In genomic region chr2:85611705-85612587, GRCh38 we compare ENCODE assay signal across 1 cellular context.
A peak's percentile ranks its signal among the peaks of the same experiment; 100 is the strongest.
TF ChIP-seq lines count a peak whose summit lies in the region.

TSS of gene C2orf68 (minus strand) at chr2:85612066. CDS start at chr2:85611984, 82 bp downstream.

TF ChIP-seq in SK-N-SH, 30 proteins besides CTCF, POLR2A, EP300 and RAD21 (continued from another document):
- no peak for TF ChIP-seq USF2 (IDR thresholded peaks at IDR 0.05; ENCODE audit: borderline replicate concordance, low read depth, low read length)
- peak; percentile 77 for TF ChIP-seq ELF1 (IDR thresholded peaks at IDR 0.05)
- TF ChIP-seq YY1 (IDR thresholded peaks at IDR 0.05; ENCODE audit: low read depth): peak; percentile 40; the same call in 1 of the 2 replicates
- no peak for TF ChIP-seq RFX5 (IDR thresholded peaks at IDR 0.05; ENCODE audit: low read length)
- TF ChIP-seq NFIC (IDR thresholded peaks at IDR 0.05; ENCODE audit: borderline replicate concordance): no peak
- no peak for TF ChIP-seq CHD2 (IDR thresholded peaks at IDR 0.05; ENCODE audit: low read length, partially characterized antibody)
- TF ChIP-seq RXRA (IDR thresholded peaks at IDR 0.05; ENCODE audit: borderline replicate concordance, low read depth): no peak
- peak; percentile 52; the same call in 1 of the 2 replicates for TF ChIP-seq SIN3A (IDR thresholded peaks at IDR 0.05; ENCODE audit: borderline replicate concordance, low read depth, low read length)
- no peak for TF ChIP-seq NRF1 (IDR thresholded peaks at IDR 0.05; ENCODE audit: low read depth, low read length)
- peak; percentile 97 for TF ChIP-seq POLR2AphosphoS5 (IDR thresholded peaks at IDR 0.05; ENCODE audit: low read depth, low read length)
- no peak for TF ChIP-seq EZH2phosphoT487 (IDR thresholded peaks at IDR 0.05; ENCODE audit: borderline replicate concordance, low read depth)
- peak; percentile 90 for TF ChIP-seq GABPA (IDR thresholded peaks at IDR 0.05; ENCODE audit: low read depth)
- no peak for TF ChIP-seq TEAD4 (IDR thresholded peaks at IDR 0.05; ENCODE audit: borderline replicate concordance, insufficient read depth)
- TF ChIP-seq TCF12 (IDR thresholded peaks at IDR 0.05): peak; percentile 20; the same call in 1 of the 2 replicates
- TF ChIP-seq PBX3 (IDR thresholded peaks at IDR 0.05): no peak
- no peak for TF ChIP-seq FOXM1 (IDR thresholded peaks at IDR 0.05; ENCODE audit: low read depth)
- no peak for TF ChIP-seq RCOR1 (IDR thresholded peaks at IDR 0.05; ENCODE audit: low read length)
- peak; percentile 12; the same call in 1 of the 2 replicates for TF ChIP-seq REST (IDR thresholded peaks at IDR 0.05; ENCODE audit: low read depth, low read length)
- peak; percentile 93 for TF ChIP-seq MAX (IDR thresholded peaks at IDR 0.05; ENCODE audit: low read depth)
- TF ChIP-seq IRF3 (IDR thresholded peaks at IDR 0.05; ENCODE audit: low read depth, low read length): no peak
- no peak for TF ChIP-seq FOSL2 (IDR thresholded peaks at IDR 0.05; ENCODE audit: borderline replicate concordance, low read depth)
- TF ChIP-seq ZBTB33 (IDR thresholded peaks at IDR 0.05; ENCODE audit: borderline replicate concordance, low read depth): peak; percentile 48; the same call in 1 of the 2 replicates
- peak; percentile 94 for TF ChIP-seq TAF1 (IDR thresholded peaks at IDR 0.05; ENCODE audit: borderline replicate concordance, low read depth, low read length)
- no peak for TF ChIP-seq SMC3 (IDR thresholded peaks at IDR 0.05; ENCODE audit: low read depth, low read length)
- no peak for TF ChIP-seq MEF2A (IDR thresholded peaks at IDR 0.05; ENCODE audit: borderline replicate concordance, low read depth)
- TF ChIP-seq GATA2 (CRISPR knock-in tag; IDR thresholded peaks at IDR 0.05): no peak
- no peak for TF ChIP-seq JUND (IDR thresholded peaks at IDR 0.05)
- TF ChIP-seq FOXJ3 (CRISPR knock-in tag; IDR thresholded peaks at IDR 0.05): no peak
- peak; percentile 0; the same call in 1 of the 2 replicates for TF ChIP-seq USF1 (IDR thresholded peaks at IDR 0.05; ENCODE audit: borderline replicate concordance, low read depth)
